2 cellular contexts compared by ENCODE assay signal in the genomic region with DNA sequence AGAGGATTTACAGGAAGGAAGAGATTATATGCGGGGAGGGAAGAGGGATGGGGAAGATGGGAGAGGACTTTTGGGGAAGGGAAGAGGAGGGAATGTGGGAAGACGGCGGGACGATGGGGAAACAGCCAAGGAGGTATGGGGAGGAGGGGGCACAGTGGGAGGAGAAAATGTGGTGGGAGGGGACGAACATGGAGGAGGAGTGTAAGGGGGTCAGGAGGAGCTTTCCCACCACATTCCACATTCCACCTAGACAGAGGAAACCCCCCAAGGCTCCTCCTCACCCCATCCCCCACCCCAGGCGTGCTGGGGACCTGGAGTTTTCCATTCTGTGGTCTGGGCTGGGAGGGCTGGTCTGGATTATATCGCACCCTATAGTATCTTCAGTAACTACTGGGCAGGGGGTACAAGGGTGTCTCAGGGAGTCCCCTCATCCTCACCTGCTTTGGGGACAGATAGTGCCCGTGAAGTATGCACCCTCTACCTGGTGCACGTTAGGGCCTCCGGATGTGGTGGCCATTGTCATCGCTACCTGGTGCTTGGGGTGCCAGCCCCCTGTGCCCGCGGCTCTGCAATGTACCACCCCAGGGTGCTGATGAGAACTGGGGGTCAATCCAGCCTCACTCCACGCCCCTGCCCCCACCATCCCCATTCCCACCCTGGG.
TF ChIP-seq lines count a peak whose summit lies in the region.

No MANE protein-coding gene starts in this region.

TF ChIP-seq in WTC11, 78 proteins besides CTCF, POLR2A, EP300 and RAD21 (continued from another document):
- TF ChIP-seq, protein P1, sequence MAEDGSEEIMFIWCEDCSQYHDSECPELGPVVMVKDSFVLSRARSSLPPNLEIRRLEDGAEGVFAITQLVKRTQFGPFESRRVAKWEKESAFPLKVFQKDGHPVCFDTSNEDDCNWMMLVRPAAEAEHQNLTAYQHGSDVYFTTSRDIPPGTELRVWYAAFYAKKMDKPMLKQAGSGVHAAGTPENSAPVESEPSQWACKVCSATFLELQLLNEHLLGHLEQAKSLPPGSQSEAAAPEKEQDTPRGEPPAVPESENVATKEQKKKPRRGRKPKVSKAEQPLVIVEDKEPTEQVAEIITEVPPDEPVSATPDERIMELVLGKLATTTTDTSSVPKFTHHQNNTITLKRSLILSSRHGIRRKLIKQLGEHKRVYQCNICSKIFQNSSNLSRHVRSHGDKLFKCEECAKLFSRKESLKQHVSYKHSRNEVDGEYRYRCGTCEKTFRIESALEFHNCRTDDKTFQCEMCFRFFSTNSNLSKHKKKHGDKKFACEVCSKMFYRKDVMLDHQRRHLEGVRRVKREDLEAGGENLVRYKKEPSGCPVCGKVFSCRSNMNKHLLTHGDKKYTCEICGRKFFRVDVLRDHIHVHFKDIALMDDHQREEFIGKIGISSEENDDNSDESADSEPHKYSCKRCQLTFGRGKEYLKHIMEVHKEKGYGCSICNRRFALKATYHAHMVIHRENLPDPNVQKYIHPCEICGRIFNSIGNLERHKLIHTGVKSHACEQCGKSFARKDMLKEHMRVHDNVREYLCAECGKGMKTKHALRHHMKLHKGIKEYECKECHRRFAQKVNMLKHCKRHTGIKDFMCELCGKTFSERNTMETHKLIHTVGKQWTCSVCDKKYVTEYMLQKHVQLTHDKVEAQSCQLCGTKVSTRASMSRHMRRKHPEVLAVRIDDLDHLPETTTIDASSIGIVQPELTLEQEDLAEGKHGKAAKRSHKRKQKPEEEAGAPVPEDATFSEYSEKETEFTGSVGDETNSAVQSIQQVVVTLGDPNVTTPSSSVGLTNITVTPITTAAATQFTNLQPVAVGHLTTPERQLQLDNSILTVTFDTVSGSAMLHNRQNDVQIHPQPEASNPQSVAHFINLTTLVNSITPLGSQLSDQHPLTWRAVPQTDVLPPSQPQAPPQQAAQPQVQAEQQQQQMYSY (CRISPR knock-in tag; IDR thresholded peaks at IDR 0.05), result peak; percentile 64
- TF ChIP-seq ZNF423 (CRISPR knock-in tag; IDR thresholded peaks at IDR 0.05) (peak; percentile 61), SP1 (CRISPR knock-in tag; conservative IDR thresholded peaks at IDR 0.05) (peak; percentile 22; the same call in 1 of the 2 replicates)

TF ChIP-seq in neural cell, 6 proteins besides CTCF, POLR2A, EP300 and RAD21 (continued from another document):
- no peak for TF ChIP-seq EZH2 (IDR thresholded peaks at IDR 0.05; ENCODE audit: borderline replicate concordance, insufficient read depth, low read length, poor library complexity, severe bottlenecking)
- no peak for TF ChIP-seq POLR2AphosphoS5 (IDR thresholded peaks at IDR 0.05)
